ENCODE assay signal across 1 cellular context in genomic region chr10:88990528-88991160, GRCh38.
TF ChIP-seq lines count a peak whose summit lies in the region.

Gene FAS (plus strand): TSS chr10:88990798. CDS start chr10:88990877, 79 bp downstream.

TF ChIP-seq in HEK293, 187 proteins besides CTCF, POLR2A, EP300 and RAD21 (continued from another document):
- TF ChIP-seq, protein P1, sequence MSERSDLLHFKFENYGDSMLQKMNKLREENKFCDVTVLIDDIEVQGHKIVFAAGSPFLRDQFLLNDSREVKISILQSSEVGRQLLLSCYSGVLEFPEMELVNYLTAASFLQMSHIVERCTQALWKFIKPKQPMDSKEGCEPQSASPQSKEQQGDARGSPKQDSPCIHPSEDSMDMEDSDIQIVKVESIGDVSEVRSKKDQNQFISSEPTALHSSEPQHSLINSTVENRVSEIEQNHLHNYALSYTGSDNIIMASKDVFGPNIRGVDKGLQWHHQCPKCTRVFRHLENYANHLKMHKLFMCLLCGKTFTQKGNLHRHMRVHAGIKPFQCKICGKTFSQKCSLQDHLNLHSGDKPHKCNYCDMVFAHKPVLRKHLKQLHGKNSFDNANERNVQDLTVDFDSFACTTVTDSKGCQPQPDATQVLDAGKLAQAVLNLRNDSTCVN (tag by site-specific recombination; optimal IDR thresholded peaks at IDR 0.05): peak; percentile 85
- TF ChIP-seq GLI4 (tag by site-specific recombination; IDR thresholded peaks at IDR 0.05) (no peak), ZNF692 (tag by site-specific recombination; IDR thresholded peaks at IDR 0.05) (peak; percentile 89), WT1 (tag by site-specific recombination; IDR thresholded peaks at IDR 0.05) (peak; percentile 51), ZNF157 (tag by site-specific recombination; IDR thresholded peaks at IDR 0.05) (no peak), ZNF335 (tag by site-specific recombination; conservative IDR thresholded peaks at IDR 0.05) (peak; percentile 97), ZNF324 (tag by site-specific recombination; IDR thresholded peaks at IDR 0.05) (0 out of 2 replicates have a peak, but pooled peaks have one; percentile 46), ZEB2 (tag by site-specific recombination; IDR thresholded peaks at IDR 0.05) (peak; percentile 37; the same call in 1 of the 2 replicates), ZNF704 (tag by site-specific recombination; IDR thresholded peaks at IDR 0.05) (no peak), INSM2 (tag by site-specific recombination; IDR thresholded peaks at IDR 0.05) (no peak), ZNF768 (tag by site-specific recombination; IDR thresholded peaks at IDR 0.05) (peak; percentile 64; the same call in 1 of the 2 replicates), ZNF366 (tag by site-specific recombination; conservative IDR thresholded peaks at IDR 0.05) (peak; percentile 72; the same call in 1 of the 2 replicates), GLIS2 (tag by site-specific recombination; IDR thresholded peaks at IDR 0.05) (no peak; the same call in 1 of the 2 replicates), KLF7 (tag by site-specific recombination; IDR thresholded peaks at IDR 0.05; ENCODE audit: borderline replicate concordance) (0 out of 2 replicates have a peak, but pooled peaks have one; percentile 22), MYNN (tag by site-specific recombination; IDR thresholded peaks at IDR 0.05; ENCODE audit: borderline replicate concordance) (no peak), ATF2 (tag by site-specific recombination; IDR thresholded peaks at IDR 0.05; ENCODE audit: low read depth) (no peak), ZNF274 (IDR thresholded peaks at IDR 0.05; ENCODE audit: low read length) (no peak), ZNF274 (tag by site-specific recombination; IDR thresholded peaks at IDR 0.05; ENCODE audit: borderline replicate concordance) (no peak), KLF17 (tag by site-specific recombination; IDR thresholded peaks at IDR 0.05) (peak; percentile 40), ZBTB17 (tag by site-specific recombination; IDR thresholded peaks at IDR 0.05) (peak; percentile 13), ZNF530 (tag by site-specific recombination; IDR thresholded peaks at IDR 0.05; ENCODE audit: low read depth) (no peak), ZNF514 (tag by site-specific recombination; IDR thresholded peaks at IDR 0.05) (no peak)
- TF ChIP-seq, protein P2, sequence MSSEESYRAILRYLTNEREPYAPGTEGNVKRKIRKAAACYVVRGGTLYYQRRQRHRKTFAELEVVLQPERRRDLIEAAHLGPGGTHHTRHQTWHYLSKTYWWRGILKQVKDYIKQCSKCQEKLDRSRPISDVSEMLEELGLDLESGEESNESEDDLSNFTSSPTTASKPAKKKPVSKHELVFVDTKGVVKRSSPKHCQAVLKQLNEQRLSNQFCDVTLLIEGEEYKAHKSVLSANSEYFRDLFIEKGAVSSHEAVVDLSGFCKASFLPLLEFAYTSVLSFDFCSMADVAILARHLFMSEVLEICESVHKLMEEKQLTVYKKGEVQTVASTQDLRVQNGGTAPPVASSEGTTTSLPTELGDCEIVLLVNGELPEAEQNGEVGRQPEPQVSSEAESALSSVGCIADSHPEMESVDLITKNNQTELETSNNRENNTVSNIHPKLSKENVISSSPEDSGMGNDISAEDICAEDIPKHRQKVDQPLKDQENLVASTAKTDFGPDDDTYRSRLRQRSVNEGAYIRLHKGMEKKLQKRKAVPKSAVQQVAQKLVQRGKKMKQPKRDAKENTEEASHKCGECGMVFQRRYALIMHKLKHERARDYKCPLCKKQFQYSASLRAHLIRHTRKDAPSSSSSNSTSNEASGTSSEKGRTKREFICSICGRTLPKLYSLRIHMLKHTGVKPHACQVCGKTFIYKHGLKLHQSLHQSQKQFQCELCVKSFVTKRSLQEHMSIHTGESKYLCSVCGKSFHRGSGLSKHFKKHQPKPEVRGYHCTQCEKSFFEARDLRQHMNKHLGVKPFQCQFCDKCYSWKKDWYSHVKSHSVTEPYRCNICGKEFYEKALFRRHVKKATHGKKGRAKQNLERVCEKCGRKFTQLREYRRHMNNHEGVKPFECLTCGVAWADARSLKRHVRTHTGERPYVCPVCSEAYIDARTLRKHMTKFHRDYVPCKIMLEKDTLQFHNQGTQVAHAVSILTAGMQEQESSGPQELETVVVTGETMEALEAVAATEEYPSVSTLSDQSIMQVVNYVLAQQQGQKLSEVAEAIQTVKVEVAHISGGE (tag by site-specific recombination; conservative IDR thresholded peaks at IDR 0.05; ENCODE audit: low read depth): no peak; the same call in 1 of the 2 replicates
- TF ChIP-seq, protein P3, sequence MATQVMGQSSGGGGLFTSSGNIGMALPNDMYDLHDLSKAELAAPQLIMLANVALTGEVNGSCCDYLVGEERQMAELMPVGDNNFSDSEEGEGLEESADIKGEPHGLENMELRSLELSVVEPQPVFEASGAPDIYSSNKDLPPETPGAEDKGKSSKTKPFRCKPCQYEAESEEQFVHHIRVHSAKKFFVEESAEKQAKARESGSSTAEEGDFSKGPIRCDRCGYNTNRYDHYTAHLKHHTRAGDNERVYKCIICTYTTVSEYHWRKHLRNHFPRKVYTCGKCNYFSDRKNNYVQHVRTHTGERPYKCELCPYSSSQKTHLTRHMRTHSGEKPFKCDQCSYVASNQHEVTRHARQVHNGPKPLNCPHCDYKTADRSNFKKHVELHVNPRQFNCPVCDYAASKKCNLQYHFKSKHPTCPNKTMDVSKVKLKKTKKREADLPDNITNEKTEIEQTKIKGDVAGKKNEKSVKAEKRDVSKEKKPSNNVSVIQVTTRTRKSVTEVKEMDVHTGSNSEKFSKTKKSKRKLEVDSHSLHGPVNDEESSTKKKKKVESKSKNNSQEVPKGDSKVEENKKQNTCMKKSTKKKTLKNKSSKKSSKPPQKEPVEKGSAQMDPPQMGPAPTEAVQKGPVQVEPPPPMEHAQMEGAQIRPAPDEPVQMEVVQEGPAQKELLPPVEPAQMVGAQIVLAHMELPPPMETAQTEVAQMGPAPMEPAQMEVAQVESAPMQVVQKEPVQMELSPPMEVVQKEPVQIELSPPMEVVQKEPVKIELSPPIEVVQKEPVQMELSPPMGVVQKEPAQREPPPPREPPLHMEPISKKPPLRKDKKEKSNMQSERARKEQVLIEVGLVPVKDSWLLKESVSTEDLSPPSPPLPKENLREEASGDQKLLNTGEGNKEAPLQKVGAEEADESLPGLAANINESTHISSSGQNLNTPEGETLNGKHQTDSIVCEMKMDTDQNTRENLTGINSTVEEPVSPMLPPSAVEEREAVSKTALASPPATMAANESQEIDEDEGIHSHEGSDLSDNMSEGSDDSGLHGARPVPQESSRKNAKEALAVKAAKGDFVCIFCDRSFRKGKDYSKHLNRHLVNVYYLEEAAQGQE (tag by site-specific recombination; IDR thresholded peaks at IDR 0.05): peak; percentile 28; the same call in 1 of the 2 replicates
- TF ChIP-seq, protein P4, sequence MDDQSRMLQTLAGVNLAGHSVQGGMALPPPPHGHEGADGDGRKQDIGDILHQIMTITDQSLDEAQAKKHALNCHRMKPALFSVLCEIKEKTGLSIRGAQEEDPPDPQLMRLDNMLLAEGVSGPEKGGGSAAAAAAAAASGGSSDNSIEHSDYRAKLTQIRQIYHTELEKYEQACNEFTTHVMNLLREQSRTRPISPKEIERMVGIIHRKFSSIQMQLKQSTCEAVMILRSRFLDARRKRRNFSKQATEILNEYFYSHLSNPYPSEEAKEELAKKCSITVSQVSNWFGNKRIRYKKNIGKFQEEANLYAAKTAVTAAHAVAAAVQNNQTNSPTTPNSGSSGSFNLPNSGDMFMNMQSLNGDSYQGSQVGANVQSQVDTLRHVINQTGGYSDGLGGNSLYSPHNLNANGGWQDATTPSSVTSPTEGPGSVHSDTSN (CRISPR knock-in tag; IDR thresholded peaks at IDR 0.05): no peak
- TF ChIP-seq, protein P5, sequence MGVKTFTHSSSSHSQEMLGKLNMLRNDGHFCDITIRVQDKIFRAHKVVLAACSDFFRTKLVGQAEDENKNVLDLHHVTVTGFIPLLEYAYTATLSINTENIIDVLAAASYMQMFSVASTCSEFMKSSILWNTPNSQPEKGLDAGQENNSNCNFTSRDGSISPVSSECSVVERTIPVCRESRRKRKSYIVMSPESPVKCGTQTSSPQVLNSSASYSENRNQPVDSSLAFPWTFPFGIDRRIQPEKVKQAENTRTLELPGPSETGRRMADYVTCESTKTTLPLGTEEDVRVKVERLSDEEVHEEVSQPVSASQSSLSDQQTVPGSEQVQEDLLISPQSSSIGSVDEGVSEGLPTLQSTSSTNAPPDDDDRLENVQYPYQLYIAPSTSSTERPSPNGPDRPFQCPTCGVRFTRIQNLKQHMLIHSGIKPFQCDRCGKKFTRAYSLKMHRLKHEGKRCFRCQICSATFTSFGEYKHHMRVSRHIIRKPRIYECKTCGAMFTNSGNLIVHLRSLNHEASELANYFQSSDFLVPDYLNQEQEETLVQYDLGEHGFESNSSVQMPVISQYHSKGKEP (tag by site-specific recombination; IDR thresholded peaks at IDR 0.05): no peak
TF ChIP-seq in HEK293: peak in this region for 29.
